In the genomic region with DNA sequence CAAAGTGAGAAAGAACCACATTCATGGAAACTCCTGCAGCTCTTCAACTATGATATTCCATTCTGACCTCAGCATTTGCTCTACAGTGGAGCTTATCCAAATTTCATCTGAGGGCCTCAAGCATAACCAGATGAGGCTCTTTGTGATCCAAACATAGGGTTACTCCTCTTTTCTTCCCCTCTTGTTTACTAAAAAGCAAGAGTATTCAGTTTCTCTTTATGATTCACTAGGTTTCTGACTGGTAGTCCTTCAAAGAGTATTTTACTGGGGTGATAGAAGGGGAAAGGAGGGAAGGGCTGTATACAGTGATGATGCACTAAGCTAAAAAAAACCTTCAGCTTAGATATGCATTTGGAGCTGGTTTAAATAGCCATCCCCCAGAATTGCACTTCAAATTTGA, we compare ENCODE assay signal across 10 cellular contexts.
"Had no signal": no experiment of that assay in that cellular context is flagged by ENCODE, and none has a peak within 500 bp of the region (broad histone marks: within the 10 kb centered on the region; RNA-seq: fewer than 3 reads in every experiment).

No MANE protein-coding gene starts in this region.

- H3K36me3 Mint-ChIP-seq: mesothelial cell of epicardium had no signal

- H3K9me3 Mint-ChIP-seq: immature natural killer cell had no signal

- ATAC-seq: lower lobe of right lung had no signal

- H3K9me3 ChIP-seq: pancreas, thyroid gland, uterus had no signal

- H3K36me3 ChIP-seq: lower lobe of right lung, pancreas, thyroid gland, uterus had no signal

- H3K4me3 ChIP-seq: lower lobe of right lung, pancreas, thyroid gland, uterus had no signal

- H3K27me3 Mint-ChIP-seq: activated naive CD4-positive, alpha-beta T cell treated with anti-CD3 and anti-CD28 coated beads, Interleukin-2, amount 10 ng/mL, durations not matched to agents 7 days and 5 days had no signal

- H3K4me3 Mint-ChIP-seq: activated naive CD4-positive, alpha-beta T cell treated with anti-CD3 and anti-CD28 coated beads, Interleukin-2, amount 10 ng/mL, durations not matched to agents 7 days and 5 days; endodermal cell; immature natural killer cell; mesothelial cell of epicardium had no signal

- H3K27ac Mint-ChIP-seq: activated naive CD4-positive, alpha-beta T cell treated with anti-CD3 and anti-CD28 coated beads, Interleukin-2, amount 10 ng/mL, durations not matched to agents 7 days and 5 days; endodermal cell; immature natural killer cell; mesothelial cell of epicardium had no signal

- DNase-seq: activated naive CD4-positive, alpha-beta T cell treated with anti-CD3 and anti-CD28 coated beads, Interleukin-2, amount 10 ng/mL, durations not matched to agents 7 days and 5 days; endodermal cell; erythroblast; immature natural killer cell; lower lobe of right lung; pancreas; stimulated activated CD4-positive, alpha-beta T cell treated with anti-CD3 and anti-CD28 coated beads, Interleukin-4, amount 100 ng/mL, for 24 hours; thyroid gland; uterus had no signal

- H3K27me3 ChIP-seq: pancreas, thyroid gland, uterus had no signal

- H3K4me1 ChIP-seq: lower lobe of right lung, thyroid gland, uterus had no signal

- H3K27ac ChIP-seq: lower lobe of right lung, pancreas, thyroid gland, uterus had no signal
